In the genomic region with DNA sequence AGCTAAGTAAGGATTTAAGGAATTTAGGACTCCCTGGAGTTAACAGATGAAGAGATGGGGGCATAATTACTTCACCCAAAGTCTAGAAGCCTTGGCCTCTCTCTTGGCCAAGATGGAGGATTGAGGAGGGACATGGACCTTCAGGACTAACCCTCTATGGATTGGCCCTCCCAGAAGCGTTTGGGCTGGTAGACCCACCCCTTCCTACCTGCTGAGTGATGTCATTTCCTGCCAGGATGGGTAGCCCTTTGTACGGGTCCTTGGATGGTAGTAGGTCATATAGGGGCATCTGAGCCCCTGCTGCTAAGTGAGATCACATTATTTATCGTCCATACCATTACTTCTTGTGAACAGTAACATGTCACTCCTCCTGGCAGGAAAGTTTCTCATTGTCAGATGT, we compare ENCODE assay signal across 1 cellular context.
TF ChIP-seq lines count a peak whose summit lies in the region.

No MANE protein-coding gene starts in this region.

TF ChIP-seq in HCT116, 20 proteins besides CTCF, POLR2A, EP300 and RAD21:
- TF ChIP-seq ZFX (IDR thresholded peaks at IDR 0.05) (no peak), POLR2AphosphoS5 (IDR thresholded peaks at IDR 0.05; ENCODE audit: low read depth, low read length) (peak; percentile 37; the same call in 1 of the 2 replicates)
TF ChIP-seq in HCT116: peak in this region for 1.
